In genomic region chr7:13276977-13277376, GRCh38 we compare ENCODE assay signal across 1 cellular context.
TF ChIP-seq lines count a peak whose summit lies in the region.

No MANE protein-coding gene starts in this region.

TF ChIP-seq in K562, 482 proteins besides CTCF, POLR2A, EP300 and RAD21 (continued from another document):
- TF ChIP-seq ZBTB40 (IDR thresholded peaks at IDR 0.05) (0 out of 2 replicates have a peak, but pooled peaks have one; percentile 31), ZBTB40 (CRISPR knock-in tag; IDR thresholded peaks at IDR 0.05) (no peak), ZNF512 (tag; IDR thresholded peaks at IDR 0.05) (no peak), MTA3 (IDR thresholded peaks at IDR 0.05; ENCODE audit: borderline replicate concordance) (no peak), POLR3G (IDR thresholded peaks at IDR 0.05; ENCODE audit: extremely low read depth, insufficient read length, insufficient replicate concordance) (no peak), POLR2AphosphoS2 (IDR thresholded peaks at IDR 0.05; ENCODE audit: low read length) (no peak), NCOA2 (IDR thresholded peaks at IDR 0.05; ENCODE audit: partially characterized antibody in 2 of 2) (no peak), NONO (IDR thresholded peaks at IDR 0.05; ENCODE audit: low read depth in 2 of 2, low read length in 1 of 2) (no peak), E2F3 (CRISPR knock-in tag; IDR thresholded peaks at IDR 0.05) (no peak)
